In the genomic region with DNA sequence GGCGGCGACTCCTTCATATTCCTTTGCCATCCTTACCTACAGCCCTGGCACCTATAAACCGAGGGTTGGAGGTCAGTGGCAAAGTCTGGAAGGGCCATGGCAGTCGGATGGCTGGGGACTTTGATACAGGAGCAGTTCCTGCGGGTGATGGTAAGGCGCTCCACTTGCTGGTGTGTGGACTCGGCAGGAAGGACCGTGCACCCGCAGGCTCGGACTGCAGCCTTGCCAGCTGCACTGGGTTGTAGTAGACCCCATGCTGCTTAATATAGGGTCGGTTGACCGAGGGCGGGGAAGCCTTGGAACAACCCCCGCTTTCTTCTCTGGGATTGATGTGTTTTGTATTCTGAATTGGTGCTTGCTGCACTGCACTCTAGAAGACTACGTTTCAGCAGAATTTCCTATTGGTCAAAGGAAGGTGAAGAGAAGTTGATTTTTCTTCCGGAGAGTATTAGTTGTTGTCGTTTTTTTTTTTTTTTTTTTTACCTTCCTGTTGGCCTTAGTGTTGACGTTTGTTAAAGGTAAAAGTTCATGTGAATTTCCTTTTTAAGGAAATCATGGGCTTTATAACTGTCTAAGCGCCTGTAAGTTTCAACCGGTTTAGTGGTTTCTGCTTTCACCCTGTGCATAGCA, we compare ENCODE assay signal across 2 cellular contexts.
A peak's percentile ranks its signal among the peaks of the same experiment; 100 is the strongest.
TF ChIP-seq lines count a peak whose summit lies in the region.

No MANE protein-coding gene starts in this region.

TF ChIP-seq in HCT116, 20 proteins besides CTCF, POLR2A, EP300 and RAD21:
- no peak for TF ChIP-seq POLR2AphosphoS5 (IDR thresholded peaks at IDR 0.05; ENCODE audit: low read depth, low read length)
- no peak for TF ChIP-seq EZH2 (IDR thresholded peaks at IDR 0.05)
- no peak for TF ChIP-seq SIN3A (IDR thresholded peaks at IDR 0.05; ENCODE audit: low read depth)
- no peak for TF ChIP-seq CEBPB (IDR thresholded peaks at IDR 0.05; ENCODE audit: low read depth)
- no peak for TF ChIP-seq CBX3 (IDR thresholded peaks at IDR 0.05; ENCODE audit: low read depth)
- TF ChIP-seq ZFX (IDR thresholded peaks at IDR 0.05), result 0 out of 2 replicates have a peak, but pooled peaks have one; percentile 8
- TF ChIP-seq TCF7L2 (IDR thresholded peaks at IDR 0.05; ENCODE audit: borderline replicate concordance, extremely low read depth, insufficient read depth, insufficient read length), result no peak
- no peak for TF ChIP-seq ZBTB33 (IDR thresholded peaks at IDR 0.05; ENCODE audit: extremely low read depth, insufficient replicate concordance, low read length)

TF ChIP-seq in H1, 55 proteins besides CTCF, POLR2A, EP300 and RAD21:
- 0 out of 2 replicates have a peak, but pooled peaks have one; percentile 26 for TF ChIP-seq POLR2AphosphoS5 (IDR thresholded peaks at IDR 0.05; ENCODE audit: low read depth, low read length)
- peak; percentile 58 for TF ChIP-seq SAP30 (IDR thresholded peaks at IDR 0.05; ENCODE audit: insufficient read depth, insufficient replicate concordance, low read length)
- no peak for TF ChIP-seq EGR1 (IDR thresholded peaks at IDR 0.05; ENCODE audit: borderline replicate concordance, low read depth, low read length)
- no peak for TF ChIP-seq NANOG (IDR thresholded peaks at IDR 0.05; ENCODE audit: insufficient read depth, low read depth, low read length, poor library complexity, severe bottlenecking)
